Comparison of ENCODE assay signal across 8 cellular contexts in genomic region chr1:15948600-15949452, GRCh38. TPM values are rescaled to one million over a fixed set of nuclear protein-coding genes. Genes with fewer than 3 reads are reported as not detected.
DNase-seq lines count a peak whose midpoint lies in the region; ATAC-seq and TF ChIP-seq lines count a peak whose summit lies in the region.

No MANE protein-coding gene starts in this region.

- H3K36me3 ChIP-seq in OCI-LY3 (replicated peaks; ENCODE audit: low read depth, low read length), result peaks cover 10% of the 10 kb centered on the region
- peaks cover 24% of the 10 kb centered on the region for H3K36me3 ChIP-seq in thoracic aorta

- no peaks in the 10 kb centered on the region for H3K9me3 Mint-ChIP-seq in memory B cell

- H3K4me3 Mint-ChIP-seq in memory B cell, result peak overlapping the region; percentile 77

- H3K9me3 ChIP-seq in OCI-LY3 (ENCODE audit: insufficient read depth, low read length) (no peaks in the 10 kb centered on the region), thoracic aorta (no peaks in the 10 kb centered on the region)

- no peak overlapping the region for H2AFZ ChIP-seq in OCI-LY3 (ENCODE audit: low read depth, low read length)

- peak overlapping the region; percentile 79 for H3K4me2 ChIP-seq in OCI-LY3 (ENCODE audit: low read length)

- H4K20me1 ChIP-seq in OCI-LY3 (ENCODE audit: insufficient read depth, low read length), result no peaks in the 10 kb centered on the region; the same call in 1 of the 2 replicates

- peak; percentile 64 to 65 for DNase-seq in activated CD4-positive, alpha-beta T cell treated with anti-CD3 and anti-CD28 coated beads for 4 hours
- no peak for DNase-seq in activated CD4-positive, alpha-beta T cell treated with anti-CD3 and anti-CD28 coated beads for 1 hour
- DNase-seq in caudate nucleus (lab: John Stamatoyannopoulos, UW), result peak in 14 of 61 donors; percentile 15 to 80 (median 56)
- no peak for DNase-seq in memory B cell (ENCODE audit: low spot score in 2 of 2)
- DNase-seq in thoracic aorta (ENCODE audit: low spot score), result peak; percentile 73
- DNase-seq in NCI-H748 (lab: John Stamatoyannopoulos, UW; ENCODE audit: unreplicated experiment), result no peak
- no peak for DNase-seq in NAMALWA (ENCODE audit: low spot score)

- peak overlapping the region; percentile 58 for H3K9ac ChIP-seq in OCI-LY3 (ENCODE audit: low read length)

- TF ChIP-seq CTCF in OCI-LY3 (IDR thresholded peaks at IDR 0.05; ENCODE audit: low read depth, low read length) (no peak), thoracic aorta (IDR thresholded peaks at IDR 0.05) (peak; percentile 29)

- H3K79me2 ChIP-seq in OCI-LY3 (ENCODE audit: low read length), result peaks cover 4% of the 10 kb centered on the region; the same call in 1 of the 2 replicates

- H3K4me1 ChIP-seq in OCI-LY3 (ENCODE audit: low read length), result peaks cover 42% of the 10 kb centered on the region
- H3K4me1 ChIP-seq in thoracic aorta (ENCODE audit: control insufficient read depth in 1 of 2, low read depth in 2 of 2), result peaks cover 57 to 81% of the 10 kb centered on the region in 2 donors

- peak overlapping the region; percentile 88 for H3K27ac Mint-ChIP-seq in memory B cell

- peaks cover 62% of the 10 kb centered on the region for H3K4me1 Mint-ChIP-seq in memory B cell

- ATAC-seq in memory B cell (ENCODE audit: low read depth) (no peak), thoracic aorta (ENCODE audit: insufficient number of reproducible peaks, low FRiP score, low read depth) (peak; percentile 39)

- peaks cover 10% of the 10 kb centered on the region for H3K36me3 Mint-ChIP-seq in memory B cell

- H3K27me3 Mint-ChIP-seq in memory B cell, result no peaks in the 10 kb centered on the region

- H3K27ac ChIP-seq in OCI-LY3 (ENCODE audit: low read length) (peak overlapping the region; percentile 78), caudate nucleus (ENCODE audit: low read depth, low read length) (peak overlapping the region; percentile 89), thoracic aorta (peak overlapping the region; percentile 98 to 99)

- H3K27me3 ChIP-seq in OCI-LY3 (ENCODE audit: low read depth, low read length) (no peaks in the 10 kb centered on the region), thoracic aorta (replicated peaks; ENCODE audit: insufficient read depth) (no peaks in the 10 kb centered on the region)

- H3K4me3 ChIP-seq in OCI-LY3 (ENCODE audit: low read length) (peak overlapping the region; percentile 62), thoracic aorta (peak overlapping the region; percentile 58)

RNA-seq across cellular contexts. Expression of gene ZBTB17, which starts 27.1 kb away (rescaled TPM):
- 10 to 100 TPM; 42.9 to 46.5 TPM for total RNA-seq in thoracic aorta

RNA-seq across cellular contexts. Expression of gene SRARP, which starts 55.2 kb away (rescaled TPM):
- total RNA-seq in thoracic aorta, result not detected

Comparison
In these comparisons a context has a peak if more than half of its experiments do, and no peak if none do; other contexts are left out.
1. DNase-seq: peak in activated CD4-positive, alpha-beta T cell treated with anti-CD3 and anti-CD28 coated beads for 4 hours (2 of 2) and thoracic aorta (single experiment); none in activated CD4-positive, alpha-beta T cell treated with anti-CD3 and anti-CD28 coated beads for 1 hour (single experiment), memory B cell (0 of 2), NCI-H748 (single experiment) and NAMALWA (single experiment).
2. Peak in every context shown above with its lines, with median percentiles within 50 percentile points of each other: H3K27ac ChIP-seq.